Comparison of ENCODE assay signal across 1 cellular context in genomic region chr17:29617125-29617480, GRCh38.
TF ChIP-seq lines count a peak whose summit lies in the region.

No MANE protein-coding gene starts in this region.

TF ChIP-seq in K562, 482 proteins besides CTCF, POLR2A, EP300 and RAD21 (continues in another document):
- TF ChIP-seq SMC3 (conservative IDR thresholded peaks at IDR 0.05; ENCODE audit: insufficient read depth, low read depth, low read length) (0 out of 2 replicates have a peak, but pooled peaks have one; percentile 19), POU5F1 (IDR thresholded peaks at IDR 0.05; ENCODE audit: borderline replicate concordance, low read depth, low read length, partially characterized antibody) (no peak), RBBP5 (IDR thresholded peaks at IDR 0.05; ENCODE audit: borderline replicate concordance, insufficient read depth, low read length, poor library complexity, severe bottlenecking) (no peak), MYC (IDR thresholded peaks at IDR 0.05; ENCODE audit: low read depth, low read length) (0 out of 2 replicates have a peak, but pooled peaks have one; percentile 15), MYC (CRISPR knock-in tag; IDR thresholded peaks at IDR 0.05; ENCODE audit: borderline replicate concordance, low read depth) (no peak), POLR2AphosphoS5 (IDR thresholded peaks at IDR 0.05; ENCODE audit: control insufficient read depth, insufficient read depth, low read depth, low read length) (no peak), ZNF124 (CRISPR knock-in tag; IDR thresholded peaks at IDR 0.05) (no peak), ATF3 (IDR thresholded peaks at IDR 0.05) (peak; percentile 43; the same call in 1 of the 2 replicates), ATF3 (CRISPR knock-in tag; conservative IDR thresholded peaks at IDR 0.05) (no peak), THAP7 (CRISPR knock-in tag; IDR thresholded peaks at IDR 0.05) (no peak), IRF2 (CRISPR knock-in tag; IDR thresholded peaks at IDR 0.05) (0 out of 2 replicates have a peak, but pooled peaks have one; percentile 32), ZNF253 (CRISPR knock-in tag; conservative IDR thresholded peaks at IDR 0.05) (no peak), KDM1A (IDR thresholded peaks at IDR 0.05) (peak in 1 of 2 experiments; percentile 51; a peak in 1 of 4 replicates), MAFK (IDR thresholded peaks at IDR 0.05; ENCODE audit: low read length) (no peak), SRSF9 (IDR thresholded peaks at IDR 0.05; ENCODE audit: borderline replicate concordance, low read depth, low read length) (no peak), MAFF (IDR thresholded peaks at IDR 0.05; ENCODE audit: low read length) (no peak), SRSF3 (IDR thresholded peaks at IDR 0.05; ENCODE audit: insufficient read depth, low read length) (no peak), NEUROD1 (IDR thresholded peaks at IDR 0.05; ENCODE audit: borderline replicate concordance, low read depth, low read length, partially characterized antibody) (no peak), ESRRA (IDR thresholded peaks at IDR 0.05; ENCODE audit: borderline replicate concordance, low read depth) (no peak), NFE2 (IDR thresholded peaks at IDR 0.05; ENCODE audit: low read depth) (peak; percentile 25; the same call in 1 of the 2 replicates), GTF3C2 (IDR thresholded peaks at IDR 0.05; ENCODE audit: borderline replicate concordance, extremely low read depth, insufficient read length) (no peak), ZNF830 (CRISPR knock-in tag; IDR thresholded peaks at IDR 0.05) (no peak), TEAD2 (tag; IDR thresholded peaks at IDR 0.05) (no peak), HDAC3 (IDR thresholded peaks at IDR 0.05; ENCODE audit: borderline replicate concordance, partially characterized antibody) (no peak), HMGXB4 (CRISPR knock-in tag; IDR thresholded peaks at IDR 0.05) (no peak), CHD7 (IDR thresholded peaks at IDR 0.05; ENCODE audit: low read depth, low read length) (no peak), MED1 (CRISPR knock-in tag; IDR thresholded peaks at IDR 0.05; ENCODE audit: borderline replicate concordance) (no peak), ZNF407 (IDR thresholded peaks at IDR 0.05; ENCODE audit: low read depth) (no peak), CBX5 (IDR thresholded peaks at IDR 0.05; ENCODE audit: borderline replicate concordance, low read depth) (no peak), MAZ (CRISPR knock-in tag; conservative IDR thresholded peaks at IDR 0.05 in 1 of 2, IDR thresholded peaks at IDR 0.05 in 1 of 2) (no peak)
